Comparison of ENCODE assay signal across 8 cellular contexts in genomic region chr2:46297546-46298271, GRCh38. TPM values are rescaled to one million over a fixed set of nuclear protein-coding genes. Genes with fewer than 3 reads are reported as not detected.
DNase-seq lines count a peak whose midpoint lies in the region; ATAC-seq and TF ChIP-seq lines count a peak whose summit lies in the region.

No MANE protein-coding gene starts in this region.

- peak overlapping the region; percentile 95 to 99 for H3K4me3 Mint-ChIP-seq in activated T-cell treated with anti-CD3 and anti-CD28 coated beads, Interleukin-2, amount 50 U/mL, for 72 hours

- peaks cover 0 to 11% of the 10 kb centered on the region in 2 donors for H3K36me3 Mint-ChIP-seq in activated T-cell treated with anti-CD3 and anti-CD28 coated beads, Interleukin-2, amount 50 U/mL, for 72 hours (ENCODE audit: insufficient read depth in 2 of 2)

- H3K27ac ChIP-seq in neutrophil = peak overlapping the region; percentile 84
- peak overlapping the region; percentile 83 to 96 (median 92) for H3K27ac ChIP-seq in tibial nerve

- H3K36me3 ChIP-seq in neutrophil (no peaks in the 10 kb centered on the region), tibial nerve (no peaks in the 10 kb centered on the region)

- DNase-seq in NCI-H526 treated with DMSO at 0.1 percent for 48 hours (lab: John Stamatoyannopoulos, UW) (peak; percentile 17), fibroblast of villous mesenchyme (ENCODE audit: low read depth) (no peak), tibial nerve (ENCODE audit: low spot score in 2 of 2) (peak in 1 of 2 donors; percentile 41), NCI-H128 (lab: John Stamatoyannopoulos, UW; ENCODE audit: unreplicated experiment) (no peak)
- peak; percentile 81 to 82 for DNase-seq in activated T-cell treated with anti-CD3 and anti-CD28 coated beads, Interleukin-2, amount 50 U/mL, for 72 hours

- H3K9me3 ChIP-seq in neutrophil = no peaks in the 10 kb centered on the region
- no peaks in the 10 kb centered on the region for H3K9me3 ChIP-seq in tibial nerve

- peaks cover 30% of the 10 kb centered on the region for H3K4me1 Mint-ChIP-seq in activated T-cell treated with anti-CD3 and anti-CD28 coated beads, Interleukin-2, amount 50 U/mL, for 72 hours (ENCODE audit: low read depth)

- no peaks in the 10 kb centered on the region for H3K9me3 Mint-ChIP-seq in activated T-cell treated with anti-CD3 and anti-CD28 coated beads, Interleukin-2, amount 50 U/mL, for 72 hours

- H3K4me1 ChIP-seq in neutrophil (ENCODE audit: control insufficient read depth in 1 of 2, insufficient read depth in 1 of 2, low read depth in 1 of 2, low read length in 1 of 2) (peaks cover 33 to 34% of the 10 kb centered on the region in 2 experiments), tibial nerve (peaks cover 0 to 23% (median 14%) of the 10 kb centered on the region in 4 donors)

- 1% methylated on average over 51 to 65 of the region's 65 CpGs for WGBS in tibial nerve, 2 donors

- H3K27me3 ChIP-seq in neutrophil = peaks cover 92% of the 10 kb centered on the region
- H3K27me3 ChIP-seq in tibial nerve = no peaks in the 10 kb centered on the region

- ATAC-seq in GM18498 (IDR thresholded peaks at IDR 0.05; ENCODE audit: unreplicated experiment) (peak; percentile 41), HG02798 (IDR thresholded peaks at IDR 0.05; ENCODE audit: poor library complexity, unreplicated experiment) (peak; percentile 33)
- peak; percentile 55 to 58 for ATAC-seq in activated T-cell treated with anti-CD3 and anti-CD28 coated beads, Interleukin-2, amount 50 U/mL, for 72 hours (replicated peaks in 1 of 2)

- H3K27ac Mint-ChIP-seq in activated T-cell treated with anti-CD3 and anti-CD28 coated beads, Interleukin-2, amount 50 U/mL, for 72 hours = peak overlapping the region; percentile 82

- H3K4me3 ChIP-seq in fibroblast of villous mesenchyme (ENCODE audit: low read depth, low read length) = peak overlapping the region; percentile 98
- peak overlapping the region; percentile 90 to 96 for H3K4me3 ChIP-seq in neutrophil (ENCODE audit: low read depth in 1 of 2, low read length in 1 of 2)
- peak overlapping the region; percentile 66 to 89 (median 81) for H3K4me3 ChIP-seq in tibial nerve

- no peak for TF ChIP-seq CTCF in fibroblast of villous mesenchyme (IDR thresholded peaks at IDR 0.05; ENCODE audit: insufficient read depth, low read depth, low read length)
- TF ChIP-seq CTCF in neutrophil (IDR thresholded peaks at IDR 0.05) = no peak
- TF ChIP-seq CTCF in tibial nerve (IDR thresholded peaks at IDR 0.05) = no peak

- TF ChIP-seq EP300 in tibial nerve (IDR thresholded peaks at IDR 0.05) = peak in 1 of 2 donors; percentile 7

- H3K27me3 Mint-ChIP-seq in activated T-cell treated with anti-CD3 and anti-CD28 coated beads, Interleukin-2, amount 50 U/mL, for 72 hours (ENCODE audit: low read depth) = peaks cover 69% of the 10 kb centered on the region

- TF ChIP-seq POLR2A in tibial nerve (IDR thresholded peaks at IDR 0.05) = no peak

RNA-seq across cellular contexts. Expression of gene EPAS1, which starts 0.5 kb away (rescaled TPM):
- total RNA-seq in activated T-cell treated with anti-CD3 and anti-CD28 coated beads, Interleukin-2, amount 50 U/mL, for 72 hours = 100 to 1,000 TPM in 1 of 2 donors, 10 to 100 TPM in 1; 50.8 to 219 TPM
- total RNA-seq in fibroblast of villous mesenchyme (124 and 132 TPM in 2 replicates), tibial nerve (100 to 1,000 TPM; 110 to 451 (median 231) TPM)

Comparison
In these comparisons a context has a peak if more than half of its experiments do, and no peak if none do; other contexts are left out.
1. DNase-seq: peak in NCI-H526 treated with DMSO at 0.1 percent for 48 hours (single experiment) and activated T-cell treated with anti-CD3 and anti-CD28 coated beads, Interleukin-2, amount 50 U/mL, for 72 hours (2 of 2); none in fibroblast of villous mesenchyme (single experiment) and NCI-H128 (single experiment).
2. Peak in every context shown above with its lines, with median percentiles within 50 percentile points of each other: ATAC-seq and H3K4me3 ChIP-seq.